In genomic region chr3:111610612-111611054, GRCh38 we compare ENCODE assay signal across 8 cellular contexts. TPM values are rescaled to one million over a fixed set of nuclear protein-coding genes. Genes with fewer than 3 reads are reported as not detected.
DNase-seq lines count a peak whose midpoint lies in the region; ATAC-seq and TF ChIP-seq lines count a peak whose summit lies in the region.

No MANE protein-coding gene starts in this region.

- DNase-seq in HPDE6-E6E7 (ENCODE audit: extremely low spot score) (peak; percentile 69), GM03348 (ENCODE audit: low spot score) (no peak), NCI-H2227 (lab: John Stamatoyannopoulos, UW; ENCODE audit: unreplicated experiment) (no peak), Caco-2 (no peak), germinal center (ENCODE audit: low spot score) (no peak)
- DNase-seq in activated naive CD4-positive, alpha-beta T cell treated with anti-CD3 and anti-CD28 coated beads, Interleukin-2, amount 50 U/mL, for 16 hours = peak; percentile 33

- no TSS peak for BruUV-seq in Caco-2 (replicated peaks; lab: Mats Ljungman, UMichigan)

- H3K4me1 ChIP-seq in BLaER1 (peaks cover 13% of the 10 kb centered on the region), Caco-2 (no peaks in the 10 kb centered on the region)

- H3K9me3 ChIP-seq in BLaER1 (peaks cover 1% of the 10 kb centered on the region; the same call in 1 of the 2 replicates), Caco-2 (no peaks in the 10 kb centered on the region)

- POLR2A ChIA-PET in Caco-2 (lab: Charles Lee) = no interaction called here

- H3K27me3 ChIP-seq in BLaER1 (no peaks in the 10 kb centered on the region), Caco-2 (replicated peaks; ENCODE audit: control insufficient read depth, insufficient read depth, low read length) (no peaks in the 10 kb centered on the region)

- ATAC-seq in GM21447 (IDR thresholded peaks at IDR 0.05; ENCODE audit: unreplicated experiment) = peak; percentile 19

- no peak overlapping the region for H3K9ac ChIP-seq in BLaER1

- H3K9me3 Mint-ChIP-seq in Caco-2 (ENCODE audit: unreplicated experiment) = no peaks in the 10 kb centered on the region

- H4K20me1 ChIP-seq in BLaER1 = no peaks in the 10 kb centered on the region

- peak overlapping the region; percentile 37; the same call in 1 of the 2 replicates for H3K4me2 ChIP-seq in BLaER1

- H3K36me3 ChIP-seq in BLaER1 = peaks cover 78% of the 10 kb centered on the region
- no peaks in the 10 kb centered on the region for H3K36me3 ChIP-seq in Caco-2 (ENCODE audit: control insufficient read depth, insufficient read depth, low read length)

- H3K27me3 Mint-ChIP-seq in Caco-2 (ENCODE audit: insufficient read depth, unreplicated experiment) = peaks cover 6% of the 10 kb centered on the region

- H3K27ac ChIP-seq in BLaER1 = no peak overlapping the region

- CTCF ChIA-PET in Caco-2 (lab: Charles Lee) = no interaction called here

- H3K4me3 Mint-ChIP-seq in Caco-2 (ENCODE audit: unreplicated experiment) = no peak overlapping the region

- no peak for TF ChIP-seq CTCF in Caco-2 (IDR thresholded peaks at IDR 0.05; ENCODE audit: insufficient read depth in 1 of 2, low read depth in 1 of 2, low read length in 1 of 2, severe bottlenecking in 1 of 2, unreplicated experiment in 1 of 2)

- no peaks in the 10 kb centered on the region for H3K36me3 Mint-ChIP-seq in Caco-2 (ENCODE audit: insufficient read depth, unreplicated experiment)

- no peak overlapping the region for H3K27ac Mint-ChIP-seq in Caco-2 (ENCODE audit: unreplicated experiment)

- H3K4me1 Mint-ChIP-seq in Caco-2 (ENCODE audit: low read depth, unreplicated experiment) = no peaks in the 10 kb centered on the region

- no peak overlapping the region for H3K4me3 ChIP-seq in BLaER1
- no peak overlapping the region for H3K4me3 ChIP-seq in Caco-2 (ENCODE audit: low read depth, low read length)

- intact Hi-C loops in Caco-2 (cut with micrococcal nuclease; ENCODE audit: unreplicated experiment) = no loop called here

RNA-seq across cellular contexts. Expression of gene ZBED2, which starts 15.5 kb away (rescaled TPM):
- 0.14 and 0.20 TPM in 2 replicates for total RNA-seq in Caco-2 (2022)

Comparison
In these comparisons a context has a peak if more than half of its experiments do, and no peak if none do; other contexts are left out.
1. DNase-seq: peak in HPDE6-E6E7 (single experiment) and activated naive CD4-positive, alpha-beta T cell treated with anti-CD3 and anti-CD28 coated beads, Interleukin-2, amount 50 U/mL, for 16 hours (single experiment); none in GM03348 (single experiment), NCI-H2227 (single experiment), Caco-2 (0 of 2) and germinal center (single experiment).